In genomic region chr10:32951111-32951510, GRCh38 we compare ENCODE assay signal across 12 cellular contexts. TPM values are rescaled to one million over a fixed set of nuclear protein-coding genes. Genes with fewer than 3 reads are reported as not detected.
DNase-seq lines count a peak whose midpoint lies in the region; ATAC-seq, FAIRE-seq and TF ChIP-seq lines count a peak whose summit lies in the region.
"Had no signal": no experiment of that assay in that cellular context is flagged by ENCODE, and none has a peak within 500 bp of the region (broad histone marks: within the 10 kb centered on the region; RNA-seq: fewer than 3 reads in every experiment).

No MANE protein-coding gene starts in this region.

- TF ChIP-seq CTCF in Caco-2 (IDR thresholded peaks at IDR 0.05; ENCODE audit: insufficient read depth in 1 of 2, low read depth in 1 of 2, low read length in 1 of 2, severe bottlenecking in 1 of 2, unreplicated experiment in 1 of 2) (no peak), chondrocyte (IDR thresholded peaks at IDR 0.05) (no peak)

- peak overlapping the region; percentile 11; the same call in 1 of the 2 replicates for H3K4me3 ChIP-seq in Caco-2 (ENCODE audit: low read depth, low read length)

- intact Hi-C loops in Caco-2 (cut with micrococcal nuclease; ENCODE audit: unreplicated experiment): loop anchor here (10.0 kb wide), 1 partner anchor 314 kb away; no protein-coding TSS in a partner anchor

- ATAC-seq in natural killer cell treated with Interleukin-12 subunit alpha and Interleukin-12 subunit beta and Interleukin-15 and Interleukin-18, amount 100 ng/mL, for 72 hours: no peak
- ATAC-seq in HG02981 (IDR thresholded peaks at IDR 0.05; ENCODE audit: unreplicated experiment) (no peak), GM18873 (IDR thresholded peaks at IDR 0.05; ENCODE audit: low FRiP score, unreplicated experiment) (no peak)

- H3K27ac ChIP-seq in KOPT-K1 (ENCODE audit: low read depth, low read length, poor library complexity, severe bottlenecking): peak overlapping the region; percentile 8

- H3K27ac Mint-ChIP-seq in Caco-2 (ENCODE audit: unreplicated experiment) (peak overlapping the region; percentile 48), chondrocyte (ENCODE audit: unreplicated experiment) (peak overlapping the region; percentile 71)
- H3K27ac Mint-ChIP-seq in natural killer cell treated with Interleukin-12 subunit alpha and Interleukin-12 subunit beta and Interleukin-15 and Interleukin-18, amount 100 ng/mL, for 72 hours: peak overlapping the region; percentile 74 to 84

- peak overlapping the region; percentile 54 for H3K4me3 Mint-ChIP-seq in Caco-2 (ENCODE audit: unreplicated experiment)
- H3K4me3 Mint-ChIP-seq in chondrocyte (ENCODE audit: unreplicated experiment): no peak overlapping the region
- peak overlapping the region; percentile 77 for H3K4me3 Mint-ChIP-seq in natural killer cell treated with Interleukin-12 subunit alpha and Interleukin-12 subunit beta and Interleukin-15 and Interleukin-18, amount 100 ng/mL, for 72 hours

- no peaks in the 10 kb centered on the region for H3K9me3 ChIP-seq in Caco-2
- no peaks in the 10 kb centered on the region for H3K9me3 ChIP-seq in KOPT-K1 (ENCODE audit: insufficient read depth, low read length, poor library complexity, severe bottlenecking)

- H3K27me3 ChIP-seq in Caco-2 (replicated peaks; ENCODE audit: control insufficient read depth, insufficient read depth, low read length): no peaks in the 10 kb centered on the region

- POLR2A ChIA-PET in Caco-2 (lab: Charles Lee): interaction anchor here (1.4 kb wide), 1 partner anchor 29 kb away, joined by 4 read pairs; no protein-coding TSS in a partner anchor

- H3K9me3 Mint-ChIP-seq in Caco-2 (ENCODE audit: unreplicated experiment): no peaks in the 10 kb centered on the region
- no peaks in the 10 kb centered on the region for H3K9me3 Mint-ChIP-seq in chondrocyte (ENCODE audit: low read depth)
- no peaks in the 10 kb centered on the region for H3K9me3 Mint-ChIP-seq in natural killer cell treated with Interleukin-12 subunit alpha and Interleukin-12 subunit beta and Interleukin-15 and Interleukin-18, amount 100 ng/mL, for 72 hours

- CTCF ChIA-PET in Caco-2 (lab: Charles Lee): interaction anchor here (1.5 kb wide), 1 partner anchor 58 kb away, joined by 4 read pairs; no protein-coding TSS in a partner anchor

- H3K4me1 Mint-ChIP-seq in Caco-2 (ENCODE audit: low read depth, unreplicated experiment) (peaks cover 70% of the 10 kb centered on the region), chondrocyte (ENCODE audit: low read depth) (peaks cover 86% of the 10 kb centered on the region)
- H3K4me1 Mint-ChIP-seq in natural killer cell treated with Interleukin-12 subunit alpha and Interleukin-12 subunit beta and Interleukin-15 and Interleukin-18, amount 100 ng/mL, for 72 hours (ENCODE audit: low read depth in 2 of 2): peaks cover 76 to 86% of the 10 kb centered on the region in 2 donors

- no TSS peak for BruUV-seq in Caco-2 (replicated peaks; lab: Mats Ljungman, UMichigan)

- FAIRE-seq in GM12892 (lab: Jason Lieb, UNC): no peak

- TF ChIP-seq POLR2A in GM12892 (IDR thresholded peaks at IDR 0.05; ENCODE audit: low read depth, low read length): no peak

- peaks cover 74% of the 10 kb centered on the region for H3K4me1 ChIP-seq in Caco-2

- H3K36me3 ChIP-seq in Caco-2 (ENCODE audit: control insufficient read depth, insufficient read depth, low read length): no peaks in the 10 kb centered on the region
- H3K36me3 ChIP-seq in KOPT-K1 (ENCODE audit: insufficient read depth, low read length): no peaks in the 10 kb centered on the region

- no peaks in the 10 kb centered on the region for H3K27me3 Mint-ChIP-seq in Caco-2 (ENCODE audit: insufficient read depth, unreplicated experiment)
- no peaks in the 10 kb centered on the region for H3K27me3 Mint-ChIP-seq in chondrocyte (ENCODE audit: low read depth)
- no peaks in the 10 kb centered on the region for H3K27me3 Mint-ChIP-seq in natural killer cell treated with Interleukin-12 subunit alpha and Interleukin-12 subunit beta and Interleukin-15 and Interleukin-18, amount 100 ng/mL, for 72 hours

- H3K36me3 Mint-ChIP-seq in Caco-2 (ENCODE audit: insufficient read depth, unreplicated experiment): peaks cover 9% of the 10 kb centered on the region
- H3K36me3 Mint-ChIP-seq in chondrocyte (ENCODE audit: low read depth): no peaks in the 10 kb centered on the region
- no peaks in the 10 kb centered on the region for H3K36me3 Mint-ChIP-seq in natural killer cell treated with Interleukin-12 subunit alpha and Interleukin-12 subunit beta and Interleukin-15 and Interleukin-18, amount 100 ng/mL, for 72 hours

- DNase-seq in Caco-2: no peak
- no peak for DNase-seq in chondrocyte (ENCODE audit: low spot score)
- no peak for DNase-seq in natural killer cell treated with Interleukin-12 subunit alpha and Interleukin-12 subunit beta and Interleukin-15 and Interleukin-18, amount 100 ng/mL, for 72 hours (ENCODE audit: low spot score)
- DNase-seq in GM12892 (ENCODE audit: insufficient read length): no peak
- no peak for DNase-seq in NK-92 treated with Interleukin-12 subunit alpha and Interleukin-12 subunit beta, amount 100 ng/mL, for 24 hours (lab: John Stamatoyannopoulos, UW)
- DNase-seq: cerebellar nuclear complex, DMS79, NCI-H345, nucleus accumbens had no signal

RNA-seq across cellular contexts. Expression of gene ITGB1, which starts 6.9 kb away (rescaled TPM):
- total RNA-seq in Caco-2 (2022) (404 and 474 TPM in 2 replicates), chondrocyte (951 to 1,280 TPM (median 1,183 TPM) in 3 replicates)
- 100 to 1,000 TPM; 101 to 119 TPM for total RNA-seq in natural killer cell treated with Interleukin-12 subunit alpha and Interleukin-12 subunit beta and Interleukin-15 and Interleukin-18, amount 100 ng/mL, for 72 hours
- 39.2 TPM for polyA plus RNA-seq in GM12892 (2012; ENCODE audit: missing spikeins)
